ENCODE assay signal across 16 cellular contexts in genomic region chr18:46672062-46672970, GRCh38. TPM values are rescaled to one million over a fixed set of nuclear protein-coding genes. Genes with fewer than 3 reads are reported as not detected.
DNase-seq lines count a peak whose midpoint lies in the region; ATAC-seq and TF ChIP-seq lines count a peak whose summit lies in the region.
"Had no signal": no experiment of that assay in that cellular context is flagged by ENCODE, and none has a peak within 500 bp of the region (broad histone marks: within the 10 kb centered on the region; RNA-seq: fewer than 3 reads in every experiment).

No MANE protein-coding gene starts in this region.

- H3K27ac Mint-ChIP-seq in stimulated activated naive CD8-positive, alpha-beta T cell treated with anti-CD3 and anti-CD28 coated beads, Interleukin-15, amount 100 ng/mL, for 72 hours: peak overlapping the region; percentile 42 to 55

- H3K4me3 Mint-ChIP-seq in stimulated activated naive CD8-positive, alpha-beta T cell treated with anti-CD3 and anti-CD28 coated beads, Interleukin-15, amount 100 ng/mL, for 72 hours: no peak overlapping the region

- H3K9me3 Mint-ChIP-seq in stimulated activated naive CD8-positive, alpha-beta T cell treated with anti-CD3 and anti-CD28 coated beads, Interleukin-15, amount 100 ng/mL, for 72 hours: no peaks in the 10 kb centered on the region

- peaks cover 10% of the 10 kb centered on the region for H3K27me3 Mint-ChIP-seq in stimulated activated naive CD8-positive, alpha-beta T cell treated with anti-CD3 and anti-CD28 coated beads, Interleukin-15, amount 100 ng/mL, for 72 hours

- H3K27ac ChIP-seq in thyroid gland: peak overlapping the region in 2 of 3 donors; percentile 10
- H3K27ac ChIP-seq: sigmoid colon, testis had no signal

- WGBS in thyroid gland, 2 donors: 29 to 42% methylated on average over 6 of the region's 6 CpGs

- DNase-seq in stimulated activated naive CD8-positive, alpha-beta T cell treated with anti-CD3 and anti-CD28 coated beads, Interleukin-15, amount 100 ng/mL, for 72 hours: peak in 1 of 2 donors; percentile 13
- DNase-seq in stimulated activated naive CD8-positive, alpha-beta T cell treated with anti-CD3 and anti-CD28 coated beads, Interleukin-15, Interleukin-2, amounts not matched to agents 100 U/mL and 50 U/mL, for 24 hours: no peak
- peak; percentile 2 for DNase-seq in NCI-H2227 treated with DMSO at 0.1 percent for 48 hours (lab: John Stamatoyannopoulos, UW)
- DNase-seq in dedifferentiated amniotic fluid mesenchymal stem cell (ENCODE audit: extremely low spot score): peak; percentile 42
- no peak for DNase-seq in thyroid gland
- DNase-seq in glomerular visceral epithelial cell (ENCODE audit: extremely low spot score): no peak
- no peak for DNase-seq in stimulated activated CD4-positive, alpha-beta T cell treated with anti-CD3 and anti-CD28 coated beads, Interleukin-12 subunit alpha, Interleukin-12 subunit beta, amount 100 ng/mL, for 4 hours
- DNase-seq: kidney, sigmoid colon, testis had no signal

- no peaks in the 10 kb centered on the region for H3K36me3 ChIP-seq in thyroid gland
- H3K36me3 ChIP-seq: sigmoid colon had no signal

- no peaks in the 10 kb centered on the region for H3K27me3 ChIP-seq in thyroid gland
- H3K27me3 ChIP-seq: sigmoid colon, testis had no signal

- peak; percentile 71 for ATAC-seq in stimulated activated naive CD8-positive, alpha-beta T cell treated with anti-CD3 and anti-CD28 coated beads, Interleukin-15, amount 100 ng/mL, for 72 hours
- ATAC-seq in stimulated activated naive CD8-positive, alpha-beta T cell treated with anti-CD3 and anti-CD28 coated beads, Interleukin-15, Interleukin-2, amounts not matched to agents 100 U/mL and 50 U/mL, for 24 hours: no peak
- no peak for ATAC-seq in HG02798 (IDR thresholded peaks at IDR 0.05; ENCODE audit: poor library complexity, unreplicated experiment)
- ATAC-seq: Panc1 had no signal

- no peaks in the 10 kb centered on the region for H3K9me3 ChIP-seq in thyroid gland
- H3K9me3 ChIP-seq: sigmoid colon, testis had no signal

- TF ChIP-seq CTCF in thyroid gland (IDR thresholded peaks at IDR 0.05): no peak

- H3K4me1 ChIP-seq in thyroid gland: peaks cover 13 to 20% of the 10 kb centered on the region in 2 donors
- H3K4me1 ChIP-seq: testis had no signal

- no peak for TF ChIP-seq POLR2A in thyroid gland (IDR thresholded peaks at IDR 0.05)

- peaks cover 16% of the 10 kb centered on the region for H3K4me1 Mint-ChIP-seq in stimulated activated naive CD8-positive, alpha-beta T cell treated with anti-CD3 and anti-CD28 coated beads, Interleukin-15, amount 100 ng/mL, for 72 hours

- no peak overlapping the region for H3K4me3 ChIP-seq in thyroid gland (replicated peaks in 1 of 3)
- H3K4me3 ChIP-seq: sigmoid colon, testis had no signal

- intact Hi-C loops in thyroid gland (cut with DNase I): no loop called here

RNA-seq across cellular contexts. Expression of gene LOXHD1, which starts 15.3 kb away (rescaled TPM):
- under 1 TPM; 0.11 to 0.83 (median 0.32) TPM for total RNA-seq in thyroid gland
- total RNA-seq: activated CD8-positive, alpha-beta memory T cell treated with anti-CD3 and anti-CD28 coated beads for 36 hours; MCF 10A; NCI-H460; T-helper 2 cell treated with Interferon-gamma antibody and Interleukin-4, amounts not matched to agents 100 ng/mL and 5 ng/mL, for 36 hours had no signal

Comparison
In these comparisons a context has a peak if more than half of its experiments do, and no peak if none do; other contexts are left out.
1. DNase-seq: peak in NCI-H2227 treated with DMSO at 0.1 percent for 48 hours (single experiment) and dedifferentiated amniotic fluid mesenchymal stem cell (single experiment); none in stimulated activated naive CD8-positive, alpha-beta T cell treated with anti-CD3 and anti-CD28 coated beads, Interleukin-15, Interleukin-2, amounts not matched to agents 100 U/mL and 50 U/mL, for 24 hours (single experiment), thyroid gland (0 of 2), glomerular visceral epithelial cell (single experiment) and stimulated activated CD4-positive, alpha-beta T cell treated with anti-CD3 and anti-CD28 coated beads, Interleukin-12 subunit alpha, Interleukin-12 subunit beta, amount 100 ng/mL, for 4 hours (single experiment).